In the genomic region with DNA sequence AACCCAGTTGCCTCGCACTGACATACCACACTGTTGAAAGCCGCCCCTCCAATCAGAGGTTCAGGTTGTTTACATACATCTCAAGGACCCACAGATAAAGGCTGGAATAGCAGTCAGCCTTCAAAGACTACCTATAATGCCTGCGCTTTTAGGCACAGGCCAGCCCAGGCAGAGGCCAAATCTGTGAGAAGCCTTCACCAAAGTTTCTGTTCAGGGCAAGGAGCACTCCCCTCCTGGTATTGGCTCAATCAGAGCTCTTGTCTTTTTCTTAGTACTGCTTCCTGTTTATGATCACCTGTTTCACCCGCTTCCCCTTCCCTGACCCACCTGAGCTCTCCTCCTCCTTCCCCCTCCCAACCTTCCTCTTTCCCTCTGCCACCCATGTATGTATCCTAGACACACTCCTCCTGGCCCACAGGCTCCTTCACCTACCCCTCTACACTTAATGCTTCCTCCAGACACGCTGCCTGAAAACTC, we compare ENCODE assay signal across 12 cellular contexts. TPM values are rescaled to one million over a fixed set of nuclear protein-coding genes. Genes with fewer than 3 reads are reported as not detected.
DNase-seq lines count a peak whose midpoint lies in the region; ATAC-seq and TF ChIP-seq lines count a peak whose summit lies in the region.
"Had no signal": no experiment of that assay in that cellular context is flagged by ENCODE, and none has a peak within 500 bp of the region (broad histone marks: within the 10 kb centered on the region; RNA-seq: fewer than 3 reads in every experiment).

No MANE protein-coding gene starts in this region.

- H3K4me3 ChIP-seq in lower lobe of right lung = no peak overlapping the region
- H3K4me3 ChIP-seq: esophagus muscularis mucosa, suprapubic skin had no signal

- H3K4me1 Mint-ChIP-seq in activated T-helper 2 cell treated with anti-CD3 and anti-CD28 coated beads, Interferon-gamma antibody, Interleukin-2, Interleukin-4, amounts not matched to agents 10 μg/mL and 5 μg/mL and 100 μg/mL, durations not matched to agents 14 hours and 24 hours and 36 hours (ENCODE audit: low read depth) = peaks cover 32% of the 10 kb centered on the region

- H3K27ac Mint-ChIP-seq in activated T-helper 2 cell treated with anti-CD3 and anti-CD28 coated beads, Interferon-gamma antibody, Interleukin-2, Interleukin-4, amounts not matched to agents 10 μg/mL and 5 μg/mL and 100 μg/mL, durations not matched to agents 14 hours and 24 hours and 36 hours = peak overlapping the region; percentile 81

- H3K4me1 ChIP-seq in lower lobe of right lung = peaks cover 17% of the 10 kb centered on the region

- no peak overlapping the region for H3K4me3 Mint-ChIP-seq in activated T-helper 2 cell treated with anti-CD3 and anti-CD28 coated beads, Interferon-gamma antibody, Interleukin-2, Interleukin-4, amounts not matched to agents 10 μg/mL and 5 μg/mL and 100 μg/mL, durations not matched to agents 14 hours and 24 hours and 36 hours (ENCODE audit: low read depth)

- no peaks in the 10 kb centered on the region for H3K9me3 Mint-ChIP-seq in activated T-helper 2 cell treated with anti-CD3 and anti-CD28 coated beads, Interferon-gamma antibody, Interleukin-2, Interleukin-4, amounts not matched to agents 10 μg/mL and 5 μg/mL and 100 μg/mL, durations not matched to agents 14 hours and 24 hours and 36 hours

- ATAC-seq in lower lobe of right lung = peak; percentile 37 to 45

- no peak for TF ChIP-seq CTCF in C4-2B (conservative IDR thresholded peaks at IDR 0.05)
- no peak for TF ChIP-seq CTCF in lower lobe of right lung (IDR thresholded peaks at IDR 0.05)

- H3K36me3 Mint-ChIP-seq in activated T-helper 2 cell treated with anti-CD3 and anti-CD28 coated beads, Interferon-gamma antibody, Interleukin-2, Interleukin-4, amounts not matched to agents 10 μg/mL and 5 μg/mL and 100 μg/mL, durations not matched to agents 14 hours and 24 hours and 36 hours (ENCODE audit: low read depth) = peaks cover 41% of the 10 kb centered on the region

- intact Hi-C loops in activated T-helper 2 cell treated with anti-CD3 and anti-CD28 coated beads, Interferon-gamma antibody, Interleukin-2, Interleukin-4, amounts not matched to agents 10 μg/mL and 5 μg/mL and 100 μg/mL, durations not matched to agents 14 hours and 24 hours and 36 hours (cut with micrococcal nuclease) = loop anchor here (2.0 kb wide), 1 partner anchor 15 kb away; no protein-coding TSS in a partner anchor
- intact Hi-C loops in lower lobe of right lung (cut with DNase I) = no loop called here

- H3K9me3 ChIP-seq in lower lobe of right lung = no peaks in the 10 kb centered on the region
- H3K9me3 ChIP-seq: esophagus muscularis mucosa, suprapubic skin had no signal

- no peaks in the 10 kb centered on the region for H3K27me3 ChIP-seq in lower lobe of right lung (ENCODE audit: low read depth)
- H3K27me3 ChIP-seq: esophagus muscularis mucosa, suprapubic skin had no signal

- peak; percentile 6 for DNase-seq in ELF-1 (ENCODE audit: low read depth, low spot score)
- DNase-seq in activated T-helper 2 cell treated with anti-CD3 and anti-CD28 coated beads, Interferon-gamma antibody, Interleukin-2, Interleukin-4, amounts not matched to agents 10 μg/mL and 5 μg/mL and 100 μg/mL, durations not matched to agents 14 hours and 24 hours and 36 hours (ENCODE audit: low spot score) = no peak
- no peak for DNase-seq in lower lobe of right lung
- no peak for DNase-seq in NCI-H526 treated with DMSO at 0.1 percent for 48 hours (lab: John Stamatoyannopoulos, UW)
- DNase-seq in substantia nigra (lab: John Stamatoyannopoulos, UW) = no peak
- no peak for DNase-seq in stimulated activated CD4-positive, alpha-beta T cell treated with anti-CD3 and anti-CD28 coated beads, Interleukin-4, amount 100 ng/mL, for 1 hour
- no peak for DNase-seq in iPS-NIHi11 (ENCODE audit: low spot score)
- DNase-seq: NCI-H2171, right cardiac atrium had no signal

- H3K36me3 ChIP-seq in lower lobe of right lung = no peaks in the 10 kb centered on the region
- H3K36me3 ChIP-seq: esophagus muscularis mucosa, suprapubic skin had no signal

- H3K27me3 Mint-ChIP-seq in activated T-helper 2 cell treated with anti-CD3 and anti-CD28 coated beads, Interferon-gamma antibody, Interleukin-2, Interleukin-4, amounts not matched to agents 10 μg/mL and 5 μg/mL and 100 μg/mL, durations not matched to agents 14 hours and 24 hours and 36 hours (ENCODE audit: low read depth) = no peaks in the 10 kb centered on the region

- H3K27ac ChIP-seq in C4-2B = peak overlapping the region; percentile 45
- H3K27ac ChIP-seq in lower lobe of right lung = no peak overlapping the region
- no peak overlapping the region for H3K27ac ChIP-seq in substantia nigra (ENCODE audit: low read depth, low read length, poor library complexity, severe bottlenecking)
- H3K27ac ChIP-seq: esophagus muscularis mucosa, suprapubic skin had no signal

RNA-seq across cellular contexts. Expression of gene DUSP16, which starts 34.8 kb away (rescaled TPM):
- 64.7 and 66.5 TPM in 2 replicates for total RNA-seq in activated T-helper 2 cell treated with anti-CD3 and anti-CD28 coated beads, Interferon-gamma antibody, Interleukin-2, Interleukin-4, amounts not matched to agents 10 μg/mL and 5 μg/mL and 100 μg/mL, durations not matched to agents 14 hours and 24 hours and 36 hours
- total RNA-seq in lower lobe of right lung = 44.0 TPM
